ENCODE assay signal across 8 cellular contexts in genomic region chr14:36662258-36662542, GRCh38. TPM values are rescaled to one million over a fixed set of nuclear protein-coding genes. Genes with fewer than 3 reads are reported as not detected.
DNase-seq lines count a peak whose midpoint lies in the region; ATAC-seq and TF ChIP-seq lines count a peak whose summit lies in the region.

No MANE protein-coding gene starts in this region.

- ATAC-seq in heart right ventricle (no peak), Right ventricle myocardium superior (ENCODE audit: poor library complexity) (no peak)

- DNase-seq in heart right ventricle (no peak), Right ventricle myocardium superior (no peak), mammary epithelial cell (no peak), hypothalamus (lab: John Stamatoyannopoulos, UW) (no peak), H4 (ENCODE audit: low spot score) (no peak), kidney tubule cell (ENCODE audit: low spot score) (no peak)

- H3K36me3 ChIP-seq in heart right ventricle: no peaks in the 10 kb centered on the region
- H3K36me3 ChIP-seq in mammary epithelial cell (ENCODE audit: insufficient read depth, low read length): no peaks in the 10 kb centered on the region
- H3K36me3 ChIP-seq in mucosa of rectum (ENCODE audit: control insufficient read depth in 2 of 2, insufficient read depth in 2 of 2, low read length in 2 of 2): no peaks in the 10 kb centered on the region
- no peaks in the 10 kb centered on the region for H3K36me3 ChIP-seq in urinary bladder (ENCODE audit: insufficient read depth)

- CTCF ChIA-PET in mammary epithelial cell (lab: Charles Lee; ENCODE audit: low non-redundant PET): no interaction called here

- H3K4me2 ChIP-seq in mammary epithelial cell (ENCODE audit: insufficient read depth, low read depth, low read length): peak overlapping the region; percentile 72

- peaks cover 2% of the 10 kb centered on the region for H4K20me1 ChIP-seq in mammary epithelial cell (ENCODE audit: insufficient read depth, low read length)

- in situ Hi-C loops in mammary epithelial cell (cut with MboI; ENCODE audit: low sequenced_read_pairs in 2 of 2): loop anchor here in 1 of 2 donors (25.0 kb wide), 1 partner anchor 275 kb away; no protein-coding TSS in a partner anchor

- dilution Hi-C loops in mammary epithelial cell (cut with HindIII; ENCODE audit: low sequenced_read_pairs): no loop called here

- H3K27me3 ChIP-seq in heart right ventricle (peaks cover 68 to 100% (median 100%) of the 10 kb centered on the region in 7 donors), mammary epithelial cell (ENCODE audit: insufficient read depth, low read length) (peaks cover 57% of the 10 kb centered on the region), mucosa of rectum (ENCODE audit: control insufficient read depth in 2 of 2, insufficient read depth in 2 of 2, low read length in 2 of 2) (peaks cover 73 to 88% of the 10 kb centered on the region in 2 donors)

- BruUV-seq in mammary epithelial cell (replicated peaks; lab: Mats Ljungman, UMichigan): no TSS peak

- 3 to 4% methylated on average over 11 of the region's 11 CpGs for WGBS in heart right ventricle, 2 donors
- WGBS in mammary epithelial cell (ENCODE audit: low coverage, missing lambda C conversion rate): 14% methylated on average over 9 of the region's 11 CpGs
- WGBS in urinary bladder: 1% methylated on average over 11 of the region's 11 CpGs

- H3K79me2 ChIP-seq in mammary epithelial cell (ENCODE audit: insufficient read depth, low read length): no peaks in the 10 kb centered on the region

- H3K9me3 ChIP-seq in heart right ventricle: no peaks in the 10 kb centered on the region
- H3K9me3 ChIP-seq in mammary epithelial cell (replicated peaks; ENCODE audit: insufficient read depth, low read length): no peaks in the 10 kb centered on the region
- no peaks in the 10 kb centered on the region for H3K9me3 ChIP-seq in mucosa of rectum (ENCODE audit: control insufficient read depth in 2 of 2, low read length in 2 of 2)

- H3K27ac ChIP-seq in heart right ventricle: no peak overlapping the region
- H3K27ac ChIP-seq in mammary epithelial cell (ENCODE audit: insufficient read depth, low read depth, low read length): peak overlapping the region; percentile 16
- no peak overlapping the region for H3K27ac ChIP-seq in mucosa of rectum (ENCODE audit: low read depth in 2 of 2, low read length in 2 of 2)
- no peak overlapping the region for H3K27ac ChIP-seq in urinary bladder (ENCODE audit: low read depth)

- TF ChIP-seq CTCF in heart right ventricle (IDR thresholded peaks at IDR 0.05): no peak
- no peak for TF ChIP-seq CTCF in mammary epithelial cell (conservative IDR thresholded peaks at IDR 0.05 in 1 of 2, IDR thresholded peaks at IDR 0.05 in 1 of 2; ENCODE audit: extremely low read depth in 1 of 2, insufficient read depth in 1 of 2, low read depth in 1 of 2, low read length in 2 of 2)

- intact Hi-C loops in heart right ventricle (cut with DNase I) (loop anchor here in 1 of 10 donors (5.0 kb wide), 1 partner anchor 495 kb away; no protein-coding TSS in a partner anchor), Right ventricle myocardium superior (cut with DNase I) (loop anchor here (5.0 kb wide), 1 partner anchor 265 kb away; no protein-coding TSS in a partner anchor), mammary epithelial cell (cut with micrococcal nuclease) (loop anchor here (2.0 to 5.0 kb wide), 3 partner anchors 85 to 455 kb away; no protein-coding TSS in a partner anchor)

- H3K4me1 ChIP-seq in heart right ventricle (peaks cover 15 to 71% (median 58%) of the 10 kb centered on the region in 9 donors), mammary epithelial cell (ENCODE audit: insufficient read depth, low read length) (peaks cover 25% of the 10 kb centered on the region), mucosa of rectum (ENCODE audit: control insufficient read depth in 2 of 2, insufficient read depth in 2 of 2, low read length in 2 of 2) (peaks cover 26% of the 10 kb centered on the region in 2 donors), urinary bladder (ENCODE audit: insufficient read depth) (no peaks in the 10 kb centered on the region)

- H3K4me3 ChIP-seq in heart right ventricle: peak overlapping the region in 7 of 10 donors; percentile 1 to 40 (median 35)
- peak overlapping the region; percentile 49 to 59 (median 56) for H3K4me3 ChIP-seq in mammary epithelial cell (replicated peaks in 1 of 3; ENCODE audit: insufficient read depth in 1 of 3, low read depth in 2 of 3, low read length in 3 of 3)
- peak overlapping the region; percentile 9 to 37 for H3K4me3 ChIP-seq in mucosa of rectum (ENCODE audit: low read length in 2 of 2)
- H3K4me3 ChIP-seq in urinary bladder (ENCODE audit: low read depth, low read length): peak overlapping the region; percentile 32

- peak overlapping the region; percentile 80 for H2AFZ ChIP-seq in mammary epithelial cell (ENCODE audit: low read depth, low read length)

- H3K9ac ChIP-seq in mammary epithelial cell (ENCODE audit: insufficient read depth, low read length) (no peak overlapping the region), mucosa of rectum (ENCODE audit: low read depth in 1 of 2, low read length in 2 of 2) (no peak overlapping the region)

RNA-seq across cellular contexts. Expression of gene PAX9, which starts 0.5 kb away (rescaled TPM):
- total RNA-seq in heart right ventricle (not detected), Right ventricle myocardium superior (not detected), mammary epithelial cell (1 to 10 TPM; 3.7 to 5.4 TPM), urinary bladder (0.48 TPM)
- polyA plus RNA-seq in heart right ventricle (under 1 TPM in 1 of 2 donors, not detected in 1; 0.01 TPM), mammary epithelial cell (1.00 TPM), urinary bladder (0.48 TPM)
- 0.16 TPM for polyA minus RNA-seq in mammary epithelial cell
- 4.6 and 5.2 TPM in 2 replicates for total RNA-seq in H4 (2014; rRNA removed; shearing (Covaris generic))
